In genomic region chr1:162416215-162416614, GRCh38 we compare ENCODE assay signal across 11 cellular contexts. TPM values are rescaled to one million over a fixed set of nuclear protein-coding genes. Genes with fewer than 3 reads are reported as not detected.
"Had no signal": no experiment of that assay in that cellular context is flagged by ENCODE, and none has a peak within 500 bp of the region (broad histone marks: within the 10 kb centered on the region; RNA-seq: fewer than 3 reads in every experiment).

No MANE protein-coding gene starts in this region.

- FAIRE-seq: H1, H54, HepG2 had no signal

- H3K36me3 Mint-ChIP-seq: IgD-negative memory B cell had no signal

- H3K27ac ChIP-seq: HL-60 had no signal

- H3K27ac Mint-ChIP-seq: GM23338, H9, HFFc6, IgD-negative memory B cell had no signal

- H3K4me3 ChIP-seq: GM23338 had no signal

- H3K9me3 Mint-ChIP-seq: HFFc6 had no signal

- DNase-seq: H9, HCEC 1CT, HFFc6, KG1 had no signal

- H3K4me3 Mint-ChIP-seq: GM23338, H9, HFFc6, IgD-negative memory B cell had no signal

- ATAC-seq: GM23338, HepG2 had no signal

- H3K4me2 ChIP-seq: GM23338 had no signal

RNA-seq across cellular contexts. Expression of gene SH2D1B, which starts 4.3 kb away (rescaled TPM):
- total RNA-seq: GM23338, H1, H9, HepG2, HFFc6 had no signal
- polyA plus RNA-seq: GM23338, H1, HepG2 had no signal

RNA-seq across cellular contexts. Expression of gene C1orf226, which starts 34.7 kb away (rescaled TPM):
- polyA plus RNA-seq: IgD-negative memory B cell had no signal

RNA-seq across cellular contexts. Expression of gene SPATA46, which starts 39.6 kb away (rescaled TPM):
- total RNA-seq: GM23338, H1, H9, HepG2, HFFc6, HT1080 had no signal
- polyA plus RNA-seq: GM23338, H1, HepG2, IgD-negative memory B cell had no signal
